11 cellular contexts compared by ENCODE assay signal in the genomic region with DNA sequence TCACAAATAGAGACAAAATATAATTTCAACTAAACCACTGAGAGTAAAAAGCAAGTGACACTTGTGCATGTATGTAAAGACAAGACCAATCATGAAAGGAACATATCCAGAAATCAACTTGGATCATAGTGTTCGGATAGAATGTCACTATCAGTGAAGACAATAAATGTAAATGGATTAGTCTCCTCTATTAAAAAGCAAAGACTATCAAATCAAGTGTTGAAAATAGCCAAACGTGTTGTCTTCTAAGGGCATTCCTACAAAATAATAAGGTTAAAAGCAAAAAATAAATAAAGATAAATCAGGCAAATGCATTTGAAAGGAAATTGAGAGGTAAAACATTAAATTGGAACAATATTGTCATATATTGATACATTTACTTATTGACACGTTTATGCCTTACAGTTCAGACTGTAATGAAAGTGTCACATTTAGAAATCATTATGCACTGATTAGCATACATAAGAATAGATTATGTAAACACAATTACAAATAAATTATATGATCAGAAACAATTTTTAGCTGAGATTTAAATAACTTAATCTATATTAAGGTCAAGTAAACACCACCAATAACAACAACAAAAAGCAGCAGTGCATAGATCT.
"Had no signal": no experiment of that assay in that cellular context is flagged by ENCODE, and none has a peak within 500 bp of the region (broad histone marks: within the 10 kb centered on the region; RNA-seq: fewer than 3 reads in every experiment).

No MANE protein-coding gene starts in this region.

- H3K9me3 ChIP-seq: HAP-1 had no signal

- H3K36me3 ChIP-seq: HAP-1 had no signal

- H3K4me2 ChIP-seq: GM23338 had no signal

- H3K4me1 ChIP-seq: HAP-1 had no signal

- H3K27ac ChIP-seq: GM23248 had no signal

- ATAC-seq: GM23338, HCT116 had no signal

- DNase-seq: GM23248, GOT3, H7, H9, HCEC 1CT, HFFc6 had no signal

- FAIRE-seq: H1, H54 had no signal

- H3K9ac ChIP-seq: GM23248 had no signal

- H3K4me3 ChIP-seq: GM23248, GM23338, HAP-1 had no signal

- H2AFZ ChIP-seq: GM23248, GM23338 had no signal
